12 cellular contexts compared by ENCODE assay signal in the genomic region with DNA sequence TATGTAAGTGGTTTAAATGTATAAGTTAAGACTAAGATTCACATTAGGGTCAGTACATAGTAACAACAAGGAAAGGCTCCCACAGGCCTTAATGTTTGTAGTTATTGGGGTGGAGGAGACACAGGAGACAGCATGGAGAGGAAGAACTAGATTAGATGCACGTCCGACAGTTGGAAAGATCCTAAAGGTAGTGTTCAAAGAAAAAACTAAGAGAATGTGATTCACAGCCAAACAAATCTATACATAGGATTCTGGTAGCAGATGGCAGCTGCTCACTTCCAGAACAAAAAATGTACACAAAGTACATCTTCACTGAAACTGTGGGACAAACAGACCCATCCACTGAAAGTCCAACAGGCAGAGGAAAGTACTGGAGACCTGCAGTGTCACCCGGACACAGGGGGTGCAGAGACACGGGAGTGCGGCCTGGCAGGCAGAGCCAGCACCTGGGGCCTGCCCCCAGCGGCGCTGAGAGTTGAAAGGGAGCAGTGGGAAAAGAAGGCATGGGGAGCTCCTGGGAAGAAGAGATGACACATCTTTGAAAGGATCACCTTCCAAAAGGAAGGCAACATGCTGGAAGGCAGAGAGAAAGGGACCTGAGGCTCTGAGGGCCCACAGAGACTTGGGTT. TPM values are rescaled to one million over a fixed set of nuclear protein-coding genes. Genes with fewer than 3 reads are reported as not detected.
A peak's percentile ranks its signal among the peaks of the same experiment; 100 is the strongest.
DNase-seq lines count a peak whose midpoint lies in the region; TF ChIP-seq lines count a peak whose summit lies in the region.
"Had no signal": no experiment of that assay in that cellular context is flagged by ENCODE, and none has a peak within 500 bp of the region (broad histone marks: within the 10 kb centered on the region; RNA-seq: fewer than 3 reads in every experiment).

No MANE protein-coding gene starts in this region.

- intact Hi-C loops in activated naive CD4-positive, alpha-beta T cell treated with anti-CD3 and anti-CD28 coated beads for 36 hours (cut with micrococcal nuclease): loop anchor here (5.0 kb wide), 1 partner anchor 219 kb away; no protein-coding TSS in a partner anchor

- no peaks in the 10 kb centered on the region for H3K9me3 Mint-ChIP-seq in activated naive CD4-positive, alpha-beta T cell treated with anti-CD3 and anti-CD28 coated beads for 36 hours
- H3K9me3 Mint-ChIP-seq in activated naive CD4-positive, alpha-beta T cell treated with anti-CD3 and anti-CD28 coated beads, Interleukin-2, amount 50 U/mL, for 24 hours: no peaks in the 10 kb centered on the region
- no peaks in the 10 kb centered on the region for H3K9me3 Mint-ChIP-seq in neural crest cell
- H3K9me3 Mint-ChIP-seq: GM23338 had no signal

- H3K36me3 Mint-ChIP-seq in activated naive CD4-positive, alpha-beta T cell treated with anti-CD3 and anti-CD28 coated beads for 36 hours (ENCODE audit: low read depth): peaks cover 61% of the 10 kb centered on the region
- H3K36me3 Mint-ChIP-seq in activated naive CD4-positive, alpha-beta T cell treated with anti-CD3 and anti-CD28 coated beads, Interleukin-2, amount 50 U/mL, for 24 hours: peaks cover 5% of the 10 kb centered on the region
- peaks cover 28% of the 10 kb centered on the region for H3K36me3 Mint-ChIP-seq in neural crest cell (ENCODE audit: low read depth)

- H3K4me1 Mint-ChIP-seq in activated naive CD4-positive, alpha-beta T cell treated with anti-CD3 and anti-CD28 coated beads for 36 hours (ENCODE audit: low read depth): peaks cover 2% of the 10 kb centered on the region
- no peaks in the 10 kb centered on the region for H3K4me1 Mint-ChIP-seq in activated naive CD4-positive, alpha-beta T cell treated with anti-CD3 and anti-CD28 coated beads, Interleukin-2, amount 50 U/mL, for 24 hours
- H3K4me1 Mint-ChIP-seq in neural crest cell: no peaks in the 10 kb centered on the region

- CTCF ChIA-PET in activated naive CD4-positive, alpha-beta T cell treated with anti-CD3 and anti-CD28 coated beads for 36 hours (lab: Charles Lee): interaction anchor here (0.8 kb wide), 1 partner anchor 70 kb away, joined by 3 read pairs; no protein-coding TSS in a partner anchor

- no peak for DNase-seq in activated naive CD4-positive, alpha-beta T cell treated with anti-CD3 and anti-CD28 coated beads for 36 hours
- DNase-seq in activated naive CD4-positive, alpha-beta T cell treated with Interleukin-2 at 50 U/mL for 16 hours: no peak
- DNase-seq in neural crest cell (ENCODE audit: low read depth, low spot score) (no peak), superior temporal gyrus (ENCODE audit: extremely low spot score) (peak; percentile 63), AG20443 (ENCODE audit: low spot score) (no peak), ureter (ENCODE audit: low spot score) (no peak)
- DNase-seq in activated CD8-positive, alpha-beta memory T cell treated with anti-CD3 and anti-CD28 coated beads, Interleukin-2, amount 50 U/mL, for 4 hours: no peak
- DNase-seq: NCI-H1436, NCI-H2029 treated with DMSO at 0.1 percent for 48 hours, NCI-H510A treated with DMSO at 0.1 percent for 48 hours had no signal

- H3K27me3 Mint-ChIP-seq in activated naive CD4-positive, alpha-beta T cell treated with anti-CD3 and anti-CD28 coated beads for 36 hours (ENCODE audit: low read depth): no peaks in the 10 kb centered on the region
- H3K27me3 Mint-ChIP-seq in activated naive CD4-positive, alpha-beta T cell treated with anti-CD3 and anti-CD28 coated beads, Interleukin-2, amount 50 U/mL, for 24 hours: no peaks in the 10 kb centered on the region
- no peaks in the 10 kb centered on the region for H3K27me3 Mint-ChIP-seq in neural crest cell (ENCODE audit: low read depth)

- no peak for TF ChIP-seq CTCF in neural crest cell (conservative IDR thresholded peaks at IDR 0.05)

- peak overlapping the region; percentile 2 for H3K27ac Mint-ChIP-seq in activated naive CD4-positive, alpha-beta T cell treated with anti-CD3 and anti-CD28 coated beads for 36 hours
- H3K27ac Mint-ChIP-seq in activated naive CD4-positive, alpha-beta T cell treated with anti-CD3 and anti-CD28 coated beads, Interleukin-2, amount 50 U/mL, for 24 hours: peak overlapping the region; percentile 59
- peak overlapping the region; percentile 50 for H3K27ac Mint-ChIP-seq in neural crest cell (ENCODE audit: unreplicated experiment)
- H3K27ac Mint-ChIP-seq: GM23338 had no signal

- H3K4me3 Mint-ChIP-seq in activated naive CD4-positive, alpha-beta T cell treated with anti-CD3 and anti-CD28 coated beads for 36 hours: no peak overlapping the region
- H3K4me3 Mint-ChIP-seq in activated naive CD4-positive, alpha-beta T cell treated with anti-CD3 and anti-CD28 coated beads, Interleukin-2, amount 50 U/mL, for 24 hours: no peak overlapping the region
- no peak overlapping the region for H3K4me3 Mint-ChIP-seq in neural crest cell
- H3K4me3 Mint-ChIP-seq: GM23338 had no signal

RNA-seq across cellular contexts. Expression of gene NELFA, which starts 40.0 kb away (rescaled TPM):
- total RNA-seq in activated naive CD4-positive, alpha-beta T cell treated with anti-CD3 and anti-CD28 coated beads for 36 hours: 10 to 100 TPM; 44.1 to 45.3 TPM
- total RNA-seq in neural crest cell (54.3 and 55.2 TPM in 2 replicates), ureter (50.7 TPM)

Comparison
In these comparisons a context has a peak if more than half of its experiments do, and no peak if none do; other contexts are left out.
1. H3K27ac Mint-ChIP-seq: peak in every context shown above with its lines; median percentile 59 in activated naive CD4-positive, alpha-beta T cell treated with anti-CD3 and anti-CD28 coated beads, Interleukin-2, amount 50 U/mL, for 24 hours; 50 in neural crest cell; 2 in activated naive CD4-positive, alpha-beta T cell treated with anti-CD3 and anti-CD28 coated beads for 36 hours.